9 cellular contexts compared by ENCODE assay signal in the genomic region with DNA sequence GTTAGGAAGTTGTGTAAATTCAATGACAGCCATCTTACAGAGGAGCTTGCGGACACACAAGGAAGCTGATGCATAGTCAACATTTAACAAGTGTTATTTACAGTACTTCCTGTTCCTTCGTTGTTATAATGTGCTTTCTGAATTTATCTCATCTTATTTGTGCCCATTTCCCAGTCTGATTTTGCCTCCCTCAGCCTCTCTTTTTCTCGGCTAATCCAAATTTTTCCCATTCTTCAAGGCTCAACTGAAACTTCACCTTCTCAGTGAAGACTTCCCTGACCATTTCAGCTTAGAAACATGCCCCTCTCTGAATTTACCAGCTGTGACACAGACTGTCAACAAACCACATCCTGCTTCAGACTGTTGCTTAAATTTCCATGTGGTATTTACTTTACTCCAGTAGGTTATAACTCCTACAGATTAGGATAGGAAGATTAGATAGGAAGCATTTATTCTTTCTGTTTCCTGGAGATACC. TPM values are rescaled to one million over a fixed set of nuclear protein-coding genes. Genes with fewer than 3 reads are reported as not detected.
DNase-seq lines count a peak whose midpoint lies in the region; ATAC-seq and TF ChIP-seq lines count a peak whose summit lies in the region.
"Had no signal": no experiment of that assay in that cellular context is flagged by ENCODE, and none has a peak within 500 bp of the region (broad histone marks: within the 10 kb centered on the region; RNA-seq: fewer than 3 reads in every experiment).

No MANE protein-coding gene starts in this region.

- H3K4me3 ChIP-seq in CD8-positive, alpha-beta T cell (ENCODE audit: low read depth, low read length): peak overlapping the region; percentile 22
- no peak overlapping the region for H3K4me3 ChIP-seq in upper lobe of right lung

- H3K27me3 ChIP-seq in CD8-positive, alpha-beta T cell (ENCODE audit: insufficient read depth, low read length): no peaks in the 10 kb centered on the region
- H3K27me3 ChIP-seq in foreskin keratinocyte (no peaks in the 10 kb centered on the region), upper lobe of right lung (no peaks in the 10 kb centered on the region)

- POLR2A ChIA-PET in CD8-positive, alpha-beta T cell (lab: Charles Lee): interaction anchor here (0.7 to 1.0 kb wide), 3 partner anchors 148 to 191 kb away, joined by 3 read pairs; partner anchors contain the start of gene HPS3

- DNase-seq in CD8-positive, alpha-beta T cell: peak in 1 of 7 experiments; percentile 19
- peak; percentile 31 for DNase-seq in HuH-7.5 (ENCODE audit: low spot score)
- DNase-seq in SW480 (ENCODE audit: low spot score): peak; percentile 22
- peak; percentile 30 to 44 for DNase-seq in foreskin keratinocyte
- DNase-seq in upper lobe of right lung: no peak
- DNase-seq in COLO829 (ENCODE audit: low spot score): no peak

- H3K27me3 Mint-ChIP-seq in CD8-positive, alpha-beta T cell (ENCODE audit: low read depth): no peaks in the 10 kb centered on the region

- H3K9me3 ChIP-seq in CD8-positive, alpha-beta T cell (ENCODE audit: low read length): no peaks in the 10 kb centered on the region
- no peaks in the 10 kb centered on the region for H3K9me3 ChIP-seq in upper lobe of right lung

- peak overlapping the region; percentile 75 for H3K27ac Mint-ChIP-seq in CD8-positive, alpha-beta T cell
- H3K27ac Mint-ChIP-seq: nephron had no signal

- ATAC-seq in CD8-positive, alpha-beta T cell: peak; percentile 38
- ATAC-seq in GM21390 (IDR thresholded peaks at IDR 0.05; ENCODE audit: unreplicated experiment) (peak; percentile 72), foreskin keratinocyte (peak; percentile 45), upper lobe of right lung (peak; percentile 72), HG02571 (IDR thresholded peaks at IDR 0.05; ENCODE audit: unreplicated experiment) (no peak)

- no peaks in the 10 kb centered on the region for H3K9me3 Mint-ChIP-seq in CD8-positive, alpha-beta T cell
- H3K9me3 Mint-ChIP-seq: nephron had no signal

- H3K36me3 ChIP-seq in CD8-positive, alpha-beta T cell (ENCODE audit: insufficient read depth, low read length): no peaks in the 10 kb centered on the region
- H3K36me3 ChIP-seq in upper lobe of right lung: no peaks in the 10 kb centered on the region

- H3K27ac ChIP-seq in CD8-positive, alpha-beta T cell (ENCODE audit: low read depth, low read length): peak overlapping the region; percentile 48
- no peak overlapping the region for H3K27ac ChIP-seq in foreskin keratinocyte
- peak overlapping the region; percentile 61 for H3K27ac ChIP-seq in upper lobe of right lung

- no peaks in the 10 kb centered on the region for H3K36me3 Mint-ChIP-seq in CD8-positive, alpha-beta T cell

- TF ChIP-seq CTCF in CD8-positive, alpha-beta T cell (IDR thresholded peaks at IDR 0.05): no peak
- TF ChIP-seq CTCF in foreskin keratinocyte (conservative IDR thresholded peaks at IDR 0.05) (no peak), upper lobe of right lung (IDR thresholded peaks at IDR 0.05) (no peak)

- intact Hi-C loops in CD8-positive, alpha-beta T cell (cut with DNase I, micrococcal nuclease): loop anchor here in 1 of 2 experiments (10.0 kb wide), 1 partner anchor 537 kb away; the partner anchor contains the start of gene RNF13
- intact Hi-C loops in upper lobe of right lung (cut with DNase I): no loop called here

- H3K4me1 Mint-ChIP-seq in CD8-positive, alpha-beta T cell (ENCODE audit: low read depth): peaks cover 12% of the 10 kb centered on the region

- peaks cover 13% of the 10 kb centered on the region for H3K4me1 ChIP-seq in CD8-positive, alpha-beta T cell (ENCODE audit: insufficient read depth, low read length)
- peaks cover 4% of the 10 kb centered on the region for H3K4me1 ChIP-seq in foreskin keratinocyte
- H3K4me1 ChIP-seq in upper lobe of right lung: peaks cover 4% of the 10 kb centered on the region

- CTCF ChIA-PET in CD8-positive, alpha-beta T cell (lab: Charles Lee): interaction anchor here (1.4 to 5.1 kb wide), 2 partner anchors 157 to 322 kb away, joined by 4 to 37 read pairs; no protein-coding TSS in a partner anchor

- peak overlapping the region; percentile 66 for H3K4me3 Mint-ChIP-seq in CD8-positive, alpha-beta T cell
- H3K4me3 Mint-ChIP-seq: nephron had no signal

RNA-seq across cellular contexts. Expression of gene CP, which starts 55.7 kb away (rescaled TPM):
- total RNA-seq in CD8-positive, alpha-beta T cell: not detected
- total RNA-seq in foreskin keratinocyte: not detected in 2 replicates
- not detected in 2 replicates for polyA plus RNA-seq in foreskin keratinocyte
- 3.4 TPM for total RNA-seq in upper lobe of right lung

RNA-seq across cellular contexts. Expression of gene TM4SF18, which starts 56.1 kb away (rescaled TPM):
- total RNA-seq in CD8-positive, alpha-beta T cell: not detected
- total RNA-seq in foreskin keratinocyte (not detected in 2 replicates), upper lobe of right lung (13.4 TPM)
- polyA plus RNA-seq in foreskin keratinocyte: not detected in 2 replicates

Comparison
In these comparisons a context has a peak if more than half of its experiments do, and no peak if none do; other contexts are left out.
1. DNase-seq: peak in HuH-7.5 (single experiment), SW480 (single experiment) and foreskin keratinocyte (2 of 2); none in upper lobe of right lung (single experiment) and COLO829 (single experiment).
2. RNA of gene TM4SF18, which starts 56.1 kb away (total RNA-seq): 13.4 TPM in upper lobe of right lung (single experiment); not detected in CD8-positive, alpha-beta T cell and not detected in foreskin keratinocyte; every median in the first group is over 10 times any median in the second.